ENCODE assay signal across 1 cellular context in genomic region chr4:48042979-48043461, GRCh38.
TF ChIP-seq lines count a peak whose summit lies in the region.

No MANE protein-coding gene starts in this region.

TF ChIP-seq in GM12878, 131 proteins besides CTCF, POLR2A, EP300 and RAD21:
- TF ChIP-seq NR2C2 (IDR thresholded peaks at IDR 0.05; ENCODE audit: borderline replicate concordance, control insufficient read depth, insufficient read length, low read depth) (no peak), MEF2B (IDR thresholded peaks at IDR 0.05; ENCODE audit: partially characterized antibody, poor library complexity, severe bottlenecking) (peak; percentile 31), RUNX3 (IDR thresholded peaks at IDR 0.05; ENCODE audit: low read length) (peak; percentile 26; the same call in 1 of the 2 replicates), CUX1 (IDR thresholded peaks at IDR 0.05; ENCODE audit: insufficient replicate concordance, low read depth, low read length) (no peak), CHD4 (IDR thresholded peaks at IDR 0.05) (no peak), IKZF1 (conservative IDR thresholded peaks at IDR 0.05) (peak; percentile 54; the same call in 1 of the 2 replicates), NR2F1 (conservative IDR thresholded peaks at IDR 0.05) (no peak), JUNB (IDR thresholded peaks at IDR 0.05) (peak; percentile 41), BHLHE40 (IDR thresholded peaks at IDR 0.05; ENCODE audit: borderline replicate concordance in 1 of 2, low read depth in 2 of 2, low read length in 1 of 2) (peak in 1 of 2 experiments; percentile 39; a peak in 1 of 4 replicates), KDM1A (IDR thresholded peaks at IDR 0.05; ENCODE audit: borderline replicate concordance) (no peak), MLLT1 (IDR thresholded peaks at IDR 0.05) (0 out of 2 replicates have a peak, but pooled peaks have one; percentile 32), ATF7 (IDR thresholded peaks at IDR 0.05; ENCODE audit: low read depth) (peak; percentile 85), CBFB (IDR thresholded peaks at IDR 0.05; ENCODE audit: low read depth) (peak; percentile 40; the same call in 1 of the 2 replicates), NBN (IDR thresholded peaks at IDR 0.05) (0 out of 2 replicates have a peak, but pooled peaks have one; percentile 20), BCL3 (IDR thresholded peaks at IDR 0.05; ENCODE audit: borderline replicate concordance, insufficient read depth, low read depth, low read length, poor library complexity, severe bottlenecking) (peak; percentile 18), NKRF (conservative IDR thresholded peaks at IDR 0.05) (no peak), EED (IDR thresholded peaks at IDR 0.05; ENCODE audit: low read depth) (peak; percentile 51; the same call in 1 of the 2 replicates), ZBED1 (IDR thresholded peaks at IDR 0.05; ENCODE audit: borderline replicate concordance) (0 out of 2 replicates have a peak, but pooled peaks have one; percentile 23), TCF3 (IDR thresholded peaks at IDR 0.05; ENCODE audit: borderline replicate concordance, insufficient read depth, low read depth, low read length) (no peak), IKZF2 (IDR thresholded peaks at IDR 0.05) (peak; percentile 76 to 85), SUZ12 (IDR thresholded peaks at IDR 0.05; ENCODE audit: unreplicated experiment) (no peak), ZNF384 (IDR thresholded peaks at IDR 0.05; ENCODE audit: borderline replicate concordance, low read depth, low read length) (no peak), USF2 (IDR thresholded peaks at IDR 0.05; ENCODE audit: borderline replicate concordance, low read depth, low read length) (no peak), SMC3 (IDR thresholded peaks at IDR 0.05; ENCODE audit: borderline replicate concordance, low read length) (no peak), RELB (IDR thresholded peaks at IDR 0.05; ENCODE audit: low read depth) (peak; percentile 57; the same call in 1 of the 2 replicates), ZNF24 (IDR thresholded peaks at IDR 0.05) (no peak), NFIC (IDR thresholded peaks at IDR 0.05; ENCODE audit: low read depth, low read length) (peak; percentile 55; the same call in 1 of the 2 replicates), BCLAF1 (IDR thresholded peaks at IDR 0.05) (no peak), TAF1 (IDR thresholded peaks at IDR 0.05; ENCODE audit: borderline replicate concordance, low read depth, low read length) (no peak), NFXL1 (IDR thresholded peaks at IDR 0.05; ENCODE audit: borderline replicate concordance) (no peak), ATF2 (IDR thresholded peaks at IDR 0.05; ENCODE audit: low read length) (peak; percentile 94), SUPT20H (IDR thresholded peaks at IDR 0.05; ENCODE audit: borderline replicate concordance, control insufficient read depth, low read depth, low read length) (no peak), IRF3 (IDR thresholded peaks at IDR 0.05) (no peak)
